ENCODE assay signal across 9 cellular contexts in genomic region chr10:75611081-75611971, GRCh38.
DNase-seq lines count a peak whose midpoint lies in the region; ATAC-seq, FAIRE-seq and TF ChIP-seq lines count a peak whose summit lies in the region.
"Had no signal": no experiment of that assay in that cellular context is flagged by ENCODE, and none has a peak within 500 bp of the region (broad histone marks: within the 10 kb centered on the region; RNA-seq: fewer than 3 reads in every experiment).

No MANE protein-coding gene starts in this region.

- RAD21 ChIA-PET in GM12878 (lab: Charles Lee; ENCODE audit: unreplicated experiment) = interaction anchor here (0.9 to 4.2 kb wide), 14 partner anchors 17 to 210 kb away, joined by 3 to 27 read pairs (median 5); partner anchors contain the start of gene ZNF503

- CTCF ChIA-PET in GM12878 (lab: Yijun Ruan, JAX) = interaction anchor here (0.6 to 2.3 kb wide), 7 partner anchors 9 to 209 kb away, joined by 3 to 7 read pairs (median 3); partner anchors contain the start of gene ZNF503

- H3K4me2 ChIP-seq in GM12878 (ENCODE audit: control insufficient read depth, insufficient read depth) = peak overlapping the region; percentile 1

- TF ChIP-seq RAD21 in GM12878 (IDR thresholded peaks at IDR 0.05; ENCODE audit: insufficient read depth, low read depth, low read length) = no peak

- TF ChIP-seq POLR2A in GM12878 (IDR thresholded peaks at IDR 0.05; ENCODE audit: low read depth, low read length) (no peak), stomach (IDR thresholded peaks at IDR 0.05) (no peak)

- H3K4me1 ChIP-seq in GM12878 (ENCODE audit: control insufficient read depth, insufficient read depth, low read length) (peaks cover 12% of the 10 kb centered on the region), stomach (peaks cover 8 to 52% (median 18%) of the 10 kb centered on the region in 4 donors)

- H4K20me1 ChIP-seq in GM12878 (ENCODE audit: control insufficient read depth, insufficient read depth) = no peaks in the 10 kb centered on the region

- POLR2A ChIA-PET in GM12878 (lab: Charles Lee) = interaction anchor here (0.7 to 1.2 kb wide), 3 partner anchors 11 to 210 kb away, joined by 3 to 4 read pairs (median 3); partner anchors contain the start of gene ZNF503

- BruUV-seq in GM12878 (replicated peaks; lab: Mats Ljungman, UMichigan) = no TSS peak

- H3K9me3 ChIP-seq in GM12878 (replicated peaks; ENCODE audit: control insufficient read depth, insufficient read depth, low read length) = no peaks in the 10 kb centered on the region
- no peaks in the 10 kb centered on the region for H3K9me3 ChIP-seq in stomach

- peak; percentile 47 for DNase-seq in GM12878 (ENCODE audit: low read depth, low spot score)
- DNase-seq in stomach = no peak
- DNase-seq in NCI-H1417 treated with DMSO at 0.1 percent for 48 hours (lab: John Stamatoyannopoulos, UW) = no peak
- no peak for DNase-seq in NCI-H2196 (lab: John Stamatoyannopoulos, UW; ENCODE audit: unreplicated experiment)
- no peak for DNase-seq in DMS79 (lab: John Stamatoyannopoulos, UW)
- DNase-seq: activated CD4-positive, alpha-beta T cell treated with anti-CD3 and anti-CD28 coated beads, Interleukin-2, amount 10 ng/mL, durations not matched to agents 24 days and 14 days had no signal

- no peak for TF ChIP-seq CTCF in GM12878 (IDR thresholded peaks at IDR 0.05 in 2 of 3, conservative IDR thresholded peaks at IDR 0.05 in 1 of 3; ENCODE audit: control insufficient read depth in 2 of 3, extremely low read depth in 1 of 3, insufficient read depth in 1 of 3, low read depth in 3 of 3, low read length in 3 of 3)
- TF ChIP-seq CTCF in stomach (IDR thresholded peaks at IDR 0.05) = no peak

- H3K27ac ChIP-seq in GM12878 (ENCODE audit: control insufficient read depth, insufficient read depth) = peak overlapping the region; percentile 57
- peak overlapping the region in 3 of 5 donors; percentile 24 to 51 (median 30) for H3K27ac ChIP-seq in stomach
- H3K27ac ChIP-seq: cardiac muscle cell had no signal

- H3K9ac ChIP-seq in GM12878 (ENCODE audit: control insufficient read depth, insufficient read depth, low read length) = no peak overlapping the region

- H2AFZ ChIP-seq in GM12878 (ENCODE audit: control insufficient read depth, low read depth, low read length) = no peak overlapping the region

- SMC1A ChIA-PET in GM12878 (lab: Charles Lee; ENCODE audit: uncharacterized antibody, unreplicated experiment) = interaction anchor here (0.8 to 5.4 kb wide), 16 partner anchors 9 to 424 kb away, joined by 3 to 30 read pairs (median 4); partner anchors contain the start of gene ZNF503

- H3K4me3 ChIP-seq in GM12878 (no peak overlapping the region), stomach (no peak overlapping the region)
- H3K4me3 ChIP-seq: cardiac muscle cell had no signal

- no peaks in the 10 kb centered on the region for H3K79me2 ChIP-seq in GM12878 (ENCODE audit: control insufficient read depth, insufficient read depth, low read length)

- H3K36me3 ChIP-seq in GM12878 (ENCODE audit: control insufficient read depth in 2 of 2, insufficient read depth in 2 of 2, low read length in 1 of 2) = no peaks in the 10 kb centered on the region
- no peaks in the 10 kb centered on the region for H3K36me3 ChIP-seq in stomach
- H3K36me3 ChIP-seq: cardiac muscle cell had no signal

- 1% methylated on average over 7 of the region's 7 CpGs for WGBS in GM12878 (ENCODE audit: insufficient coverage, insufficient replicate concordance, low lambda C conversion rate, missing lambda C conversion rate)
- 67 to 82% (median 76%) methylated on average over 7 of the region's 7 CpGs for WGBS in stomach, 5 donors

- TF ChIP-seq EP300 in GM12878 (IDR thresholded peaks at IDR 0.05; ENCODE audit: borderline replicate concordance in 1 of 2, control insufficient read depth in 1 of 2, low read depth in 2 of 2, low read length in 2 of 2) (peak in 1 of 2 experiments; percentile 46; a peak in 2 of 4 replicates), stomach (IDR thresholded peaks at IDR 0.05) (no peak)

- no peaks in the 10 kb centered on the region for H3K27me3 ChIP-seq in GM12878 (replicated peaks in 1 of 2; ENCODE audit: control insufficient read depth in 2 of 2, insufficient read depth in 2 of 2, low read length in 1 of 2)
- H3K27me3 ChIP-seq in stomach = no peaks in the 10 kb centered on the region
- H3K27me3 ChIP-seq: cardiac muscle cell had no signal

- ATAC-seq in GM19372 (IDR thresholded peaks at IDR 0.05; ENCODE audit: low read depth, unreplicated experiment) (peak; percentile 42), HG03196 (IDR thresholded peaks at IDR 0.05; ENCODE audit: unreplicated experiment) (peak; percentile 24), GM12878 (peak; percentile 65)

- FAIRE-seq in GM12878 (lab: Jason Lieb, UNC) = peak; percentile 57

- intact Hi-C loops in GM12878 (cut with micrococcal nuclease; ENCODE audit: unreplicated experiment) (loop anchor here (5.0 kb wide), 1 partner anchor 161 kb away; no protein-coding TSS in a partner anchor), stomach (cut with DNase I; ENCODE audit: low total_unique reads) (no loop called here)

- in situ Hi-C loops in GM12878 (cut with MboI) = no loop called here

TF ChIP-seq in GM12878, 131 proteins besides CTCF, POLR2A, EP300 and RAD21 (continues in another document):
- TF ChIP-seq, protein P1, sequence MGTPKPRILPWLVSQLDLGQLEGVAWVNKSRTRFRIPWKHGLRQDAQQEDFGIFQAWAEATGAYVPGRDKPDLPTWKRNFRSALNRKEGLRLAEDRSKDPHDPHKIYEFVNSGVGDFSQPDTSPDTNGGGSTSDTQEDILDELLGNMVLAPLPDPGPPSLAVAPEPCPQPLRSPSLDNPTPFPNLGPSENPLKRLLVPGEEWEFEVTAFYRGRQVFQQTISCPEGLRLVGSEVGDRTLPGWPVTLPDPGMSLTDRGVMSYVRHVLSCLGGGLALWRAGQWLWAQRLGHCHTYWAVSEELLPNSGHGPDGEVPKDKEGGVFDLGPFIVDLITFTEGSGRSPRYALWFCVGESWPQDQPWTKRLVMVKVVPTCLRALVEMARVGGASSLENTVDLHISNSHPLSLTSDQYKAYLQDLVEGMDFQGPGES (IDR thresholded peaks at IDR 0.05) = no peak
- peak; percentile 73; the same call in 1 of the 2 replicates for TF ChIP-seq HDGF (IDR thresholded peaks at IDR 0.05)
- peak; percentile 39 to 45; a peak in 3 of 4 replicates for TF ChIP-seq IKZF2 (IDR thresholded peaks at IDR 0.05)
- TF ChIP-seq CEBPZ (IDR thresholded peaks at IDR 0.05; ENCODE audit: low read depth, low read length) = no peak
- TF ChIP-seq IKZF1 (conservative IDR thresholded peaks at IDR 0.05) = 0 out of 2 replicates have a peak, but pooled peaks have one; percentile 40
- TF ChIP-seq DPF2 (IDR thresholded peaks at IDR 0.05) = 0 out of 2 replicates have a peak, but pooled peaks have one; percentile 54
- no peak for TF ChIP-seq TCF3 (IDR thresholded peaks at IDR 0.05; ENCODE audit: borderline replicate concordance, insufficient read depth, low read depth, low read length)
- TF ChIP-seq MLLT1 (IDR thresholded peaks at IDR 0.05) = no peak
- no peak for TF ChIP-seq CHD2 (IDR thresholded peaks at IDR 0.05; ENCODE audit: borderline replicate concordance, low read depth, low read length)
- peak; percentile 24; the same call in 1 of the 2 replicates for TF ChIP-seq ZSCAN29 (IDR thresholded peaks at IDR 0.05)
- no peak for TF ChIP-seq CREM (IDR thresholded peaks at IDR 0.05; ENCODE audit: low read depth)
- no peak for TF ChIP-seq HCFC1 (IDR thresholded peaks at IDR 0.05; ENCODE audit: low read length)
- TF ChIP-seq FOXM1 (IDR thresholded peaks at IDR 0.05; ENCODE audit: low read depth, low read length) = no peak
- no peak for TF ChIP-seq SMAD1 (IDR thresholded peaks at IDR 0.05; ENCODE audit: low read depth, partially characterized antibody)
- no peak for TF ChIP-seq POU2F2 (IDR thresholded peaks at IDR 0.05; ENCODE audit: borderline replicate concordance, low read depth, low read length)
